Comparison of ENCODE assay signal across 1 cellular context in the genomic region with DNA sequence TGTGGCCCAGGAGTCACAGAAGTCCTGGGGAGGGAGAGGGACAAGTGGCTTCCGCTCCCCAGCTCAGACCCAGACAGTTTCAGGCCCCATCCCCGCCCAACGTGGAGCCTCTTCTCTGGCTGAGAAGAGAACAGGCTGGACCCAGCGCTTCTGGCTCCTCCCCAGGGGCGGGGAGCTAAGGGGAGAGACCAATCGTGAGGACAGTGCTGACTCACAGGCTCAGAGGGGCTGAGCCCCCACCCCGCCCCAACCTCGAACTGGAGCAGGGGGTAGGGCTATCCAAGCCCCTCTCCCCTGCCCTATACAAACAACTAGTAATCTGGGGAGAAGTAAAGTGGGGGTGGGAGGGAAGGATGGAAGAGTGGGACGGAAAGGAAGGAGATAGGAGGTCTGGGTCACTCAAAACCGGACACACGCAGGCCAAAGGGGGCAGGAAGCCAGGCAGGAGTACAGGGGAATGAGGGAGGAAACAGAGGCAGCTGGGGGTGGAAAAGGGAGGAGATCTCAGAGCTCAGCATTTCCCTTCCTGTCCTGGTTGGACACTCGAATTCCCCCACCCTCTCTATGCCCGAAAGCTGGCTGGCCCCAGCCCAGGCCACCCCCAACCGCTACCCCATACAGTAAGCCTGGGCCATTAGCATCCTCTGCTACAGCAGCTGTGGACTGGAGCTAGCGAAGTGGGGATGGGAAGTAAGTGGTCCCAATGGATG.
TF ChIP-seq lines count a peak whose summit lies in the region.

Gene SHC1 (minus strand): TSS at position 117 of the 710 bp plus-strand sequence. CDS start 221 bp downstream, outside the sequence.

TF ChIP-seq in GM12878, 131 proteins besides CTCF, POLR2A, EP300 and RAD21 (continued from another document):
- TF ChIP-seq POLR2AphosphoS5 (IDR thresholded peaks at IDR 0.05; ENCODE audit: low read length) (peak; percentile 63; the same call in 1 of the 2 replicates), RUNX3 (IDR thresholded peaks at IDR 0.05; ENCODE audit: low read length) (no peak)
